Comparison of ENCODE assay signal across 22 cellular contexts in the genomic region with DNA sequence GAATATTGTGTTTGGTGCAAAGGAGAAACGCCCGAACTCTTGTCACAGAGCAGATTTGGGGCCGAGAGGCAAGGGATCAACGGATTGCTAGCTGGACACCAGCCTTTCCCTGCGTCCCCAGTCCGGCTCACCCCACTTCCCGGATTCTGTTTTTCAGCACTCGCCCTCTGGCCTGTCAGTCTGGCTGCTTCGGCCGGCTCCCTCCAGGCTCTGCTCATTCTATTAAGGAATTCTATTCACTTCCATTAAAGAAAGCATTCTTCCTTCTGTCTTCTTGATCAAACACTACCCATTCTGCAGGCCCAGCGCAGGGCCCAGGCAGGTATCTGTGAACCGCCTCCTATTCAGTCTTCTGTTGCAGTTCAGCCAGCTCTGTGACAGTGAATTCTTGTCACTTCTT.
"Had no signal": no experiment of that assay in that cellular context is flagged by ENCODE, and none has a peak within 500 bp of the region (broad histone marks: within the 10 kb centered on the region; RNA-seq: fewer than 3 reads in every experiment).

No MANE protein-coding gene starts in this region.

- H3K4me3 Mint-ChIP-seq: natural killer cell treated with Interleukin-12 subunit alpha and Interleukin-12 subunit beta and Interleukin-15 and Interleukin-18, amount 100 ng/mL, for 72 hours; stimulated activated memory B cell treated with anti-CD40 and anti-IgM and Interleukin-4, amounts not matched to agents 10 μg/mL and 1 μg/mL and 100 μg/mL, for 72 hours; stimulated activated naive CD8-positive, alpha-beta T cell treated with anti-CD3 and anti-CD28 coated beads, Interleukin-15, Interleukin-2, amounts not matched to agents 100 ng/mL and 50 ng/mL, for 24 hours had no signal

- H3K36me3 Mint-ChIP-seq: natural killer cell treated with Interleukin-12 subunit alpha and Interleukin-12 subunit beta and Interleukin-15 and Interleukin-18, amount 100 ng/mL, for 72 hours; stimulated activated memory B cell treated with anti-CD40 and anti-IgM and Interleukin-4, amounts not matched to agents 10 μg/mL and 1 μg/mL and 100 μg/mL, for 72 hours had no signal

- H3K27me3 ChIP-seq: right lobe of liver, testis, tibial nerve, upper lobe of right lung had no signal

- H3K4me1 ChIP-seq: heart left ventricle, psoas muscle, right lobe of liver, testis, tibial nerve, upper lobe of right lung had no signal

- H3K9me3 ChIP-seq: psoas muscle, right lobe of liver, testis, upper lobe of right lung had no signal

- H3K36me3 ChIP-seq: heart left ventricle, right lobe of liver, tibial nerve, upper lobe of right lung had no signal

- H3K27ac Mint-ChIP-seq: natural killer cell treated with Interleukin-12 subunit alpha and Interleukin-12 subunit beta and Interleukin-15 and Interleukin-18, amount 100 ng/mL, for 72 hours; stimulated activated memory B cell treated with anti-CD40 and anti-IgM and Interleukin-4, amounts not matched to agents 10 μg/mL and 1 μg/mL and 100 μg/mL, for 72 hours; stimulated activated naive CD8-positive, alpha-beta T cell treated with anti-CD3 and anti-CD28 coated beads, Interleukin-15, Interleukin-2, amounts not matched to agents 100 ng/mL and 50 ng/mL, for 24 hours had no signal

- H3K4me3 ChIP-seq: heart left ventricle, psoas muscle, right lobe of liver, testis, tibial nerve, upper lobe of right lung had no signal

- H3K9me3 Mint-ChIP-seq: natural killer cell treated with Interleukin-12 subunit alpha and Interleukin-12 subunit beta and Interleukin-15 and Interleukin-18, amount 100 ng/mL, for 72 hours; stimulated activated naive CD8-positive, alpha-beta T cell treated with anti-CD3 and anti-CD28 coated beads, Interleukin-15, Interleukin-2, amounts not matched to agents 100 ng/mL and 50 ng/mL, for 24 hours had no signal

- ATAC-seq: esophagus mucosa; heart left ventricle; left lobe of liver; psoas muscle; stimulated activated memory B cell treated with anti-CD40 and anti-IgM and Interleukin-4, amounts not matched to agents 10 μg/mL and 1 μg/mL and 100 μg/mL, for 72 hours had no signal

- H3K4me1 Mint-ChIP-seq: stimulated activated memory B cell treated with anti-CD40 and anti-IgM and Interleukin-4, amounts not matched to agents 10 μg/mL and 1 μg/mL and 100 μg/mL, for 72 hours had no signal

- H3K27ac ChIP-seq: heart left ventricle, psoas muscle, right lobe of liver, testis, upper lobe of right lung had no signal

- DNase-seq: effector memory CD4-positive, alpha-beta T cell; heart left ventricle; hippocampal formation; kidney glomerular epithelial cell; midbrain; psoas muscle; retina; right lobe of liver; stimulated activated CD4-positive, alpha-beta T cell treated with anti-CD3 and anti-CD28 coated beads, Interleukin-15, amount 100 ng/mL, for 24 hours; stimulated activated CD4-positive, alpha-beta T cell treated with anti-CD3 and anti-CD28 coated beads, Interleukin-1b, Interleukin-23, amount 100 ng/mL, for 48 hours; stimulated activated CD4-positive, alpha-beta T cell treated with anti-CD3 and anti-CD28 coated beads, Interleukin-4, amount 100 ng/mL, for 24 hours; testis; upper lobe of right lung had no signal

- FAIRE-seq: endometrium, frontal cortex, islet of Langerhans had no signal
